ENCODE assay signal across 8 cellular contexts in genomic region chr6:28940859-28941680, GRCh38. TPM values are rescaled to one million over a fixed set of nuclear protein-coding genes. Genes with fewer than 3 reads are reported as not detected.
A peak's percentile ranks its signal among the peaks of the same experiment; 100 is the strongest.
DNase-seq lines count a peak whose midpoint lies in the region; ATAC-seq and TF ChIP-seq lines count a peak whose summit lies in the region.

No MANE protein-coding gene starts in this region.

- peaks cover 0 to 8% (median 0%) of the 10 kb centered on the region in 3 donors for H3K36me3 Mint-ChIP-seq in CD8-positive, alpha-beta memory T cell
- no peaks in the 10 kb centered on the region for H3K36me3 Mint-ChIP-seq in activated T-cell treated with anti-CD3 and anti-CD28 coated beads, Interleukin-2, amount 50 U/mL, for 4 hours (ENCODE audit: insufficient read depth)
- H3K36me3 Mint-ChIP-seq in stimulated activated effector memory CD8-positive, alpha-beta T cell treated with anti-CD3 and anti-CD28 coated beads, Interleukin-12 subunit alpha, Interleukin-12 subunit beta, amount 100 ng/mL, for 72 hours: peaks cover 39% of the 10 kb centered on the region

- peak overlapping the region; percentile 89 to 98 (median 93) for H3K4me3 Mint-ChIP-seq in CD8-positive, alpha-beta memory T cell
- H3K4me3 Mint-ChIP-seq in activated T-cell treated with anti-CD3 and anti-CD28 coated beads, Interleukin-2, amount 50 U/mL, for 4 hours: peak overlapping the region; percentile 87
- peak overlapping the region; percentile 86 for H3K4me3 Mint-ChIP-seq in stimulated activated effector memory CD8-positive, alpha-beta T cell treated with anti-CD3 and anti-CD28 coated beads, Interleukin-12 subunit alpha, Interleukin-12 subunit beta, amount 100 ng/mL, for 72 hours

- peak overlapping the region; percentile 84 for H3K4me3 ChIP-seq in CD8-positive, alpha-beta memory T cell (ENCODE audit: low read length)
- H3K4me3 ChIP-seq in HUES48 (ENCODE audit: low read depth, low read length) (peak overlapping the region; percentile 90), esophagus squamous epithelium (peak overlapping the region; percentile 46 to 78 (median 70))

- H3K9me3 ChIP-seq in CD8-positive, alpha-beta memory T cell (ENCODE audit: low read length): no peaks in the 10 kb centered on the region
- no peaks in the 10 kb centered on the region for H3K9me3 ChIP-seq in HUES48 (ENCODE audit: control insufficient read depth, insufficient read depth, low read length)
- no peaks in the 10 kb centered on the region for H3K9me3 ChIP-seq in esophagus squamous epithelium

- peaks cover 42 to 58% (median 52%) of the 10 kb centered on the region in 3 donors for H3K4me1 Mint-ChIP-seq in CD8-positive, alpha-beta memory T cell
- H3K4me1 Mint-ChIP-seq in activated T-cell treated with anti-CD3 and anti-CD28 coated beads, Interleukin-2, amount 50 U/mL, for 4 hours (ENCODE audit: low read depth): peaks cover 43% of the 10 kb centered on the region
- H3K4me1 Mint-ChIP-seq in stimulated activated effector memory CD8-positive, alpha-beta T cell treated with anti-CD3 and anti-CD28 coated beads, Interleukin-12 subunit alpha, Interleukin-12 subunit beta, amount 100 ng/mL, for 72 hours: peaks cover 51% of the 10 kb centered on the region

- no peaks in the 10 kb centered on the region for H3K27me3 ChIP-seq in CD8-positive, alpha-beta memory T cell (ENCODE audit: insufficient read depth, low read length, poor library complexity, severe bottlenecking)
- no peaks in the 10 kb centered on the region for H3K27me3 ChIP-seq in HUES48 (ENCODE audit: control insufficient read depth, insufficient read depth, low read length)
- no peaks in the 10 kb centered on the region for H3K27me3 ChIP-seq in esophagus squamous epithelium

- intact Hi-C loops in esophagus squamous epithelium (cut with DNase I): loop anchor here (5.0 kb wide), 1 partner anchor 41 kb away; no protein-coding TSS in a partner anchor

- H3K36me3 ChIP-seq in CD8-positive, alpha-beta memory T cell (ENCODE audit: insufficient read depth, low read length): no peaks in the 10 kb centered on the region
- H3K36me3 ChIP-seq in HUES48 (ENCODE audit: control insufficient read depth, insufficient read depth, low read length): no peaks in the 10 kb centered on the region
- H3K36me3 ChIP-seq in esophagus squamous epithelium: no peaks in the 10 kb centered on the region

- peak overlapping the region; percentile 86 for H3K27ac ChIP-seq in CD8-positive, alpha-beta memory T cell (ENCODE audit: low read depth, low read length)
- H3K27ac ChIP-seq in HUES48 (ENCODE audit: low read depth, low read length) (peak overlapping the region; percentile 87), esophagus squamous epithelium (peak overlapping the region; percentile 77 to 89 (median 88))

- peak overlapping the region; percentile 91 to 97 (median 94) for H3K27ac Mint-ChIP-seq in CD8-positive, alpha-beta memory T cell
- H3K27ac Mint-ChIP-seq in stimulated activated effector memory CD8-positive, alpha-beta T cell treated with anti-CD3 and anti-CD28 coated beads, Interleukin-12 subunit alpha, Interleukin-12 subunit beta, amount 100 ng/mL, for 72 hours: peak overlapping the region; percentile 96

- POLR2A ChIA-PET in CD8-positive, alpha-beta memory T cell (lab: Charles Lee): interaction anchor here (1.0 to 2.2 kb wide), 6 partner anchors 11 to 56 kb away, joined by 3 to 19 read pairs (median 7); partner anchors contain the start of gene TRIM27

- CTCF ChIA-PET in CD8-positive, alpha-beta memory T cell (lab: Charles Lee): interaction anchor here (0.6 to 2.4 kb wide), 14 partner anchors 11 to 103 kb away, joined by 3 to 14 read pairs (median 4); partner anchors contain the start of gene TRIM27

- peaks cover 0 to 6% (median 2%) of the 10 kb centered on the region in 5 donors for H3K9me3 Mint-ChIP-seq in CD8-positive, alpha-beta memory T cell
- no peaks in the 10 kb centered on the region for H3K9me3 Mint-ChIP-seq in activated T-cell treated with anti-CD3 and anti-CD28 coated beads, Interleukin-2, amount 50 U/mL, for 4 hours
- no peaks in the 10 kb centered on the region for H3K9me3 Mint-ChIP-seq in stimulated activated effector memory CD8-positive, alpha-beta T cell treated with anti-CD3 and anti-CD28 coated beads, Interleukin-12 subunit alpha, Interleukin-12 subunit beta, amount 100 ng/mL, for 72 hours

- peak; percentile 54 for ATAC-seq in GM21423 (IDR thresholded peaks at IDR 0.05; ENCODE audit: unreplicated experiment)
- peak; percentile 75 to 76 for ATAC-seq in activated T-cell treated with anti-CD3 and anti-CD28 coated beads, Interleukin-2, amount 50 U/mL, for 4 hours
- ATAC-seq in stimulated activated effector memory CD8-positive, alpha-beta T cell treated with anti-CD3 and anti-CD28 coated beads, Interleukin-12 subunit alpha, Interleukin-12 subunit beta, amount 100 ng/mL, for 72 hours: peak; percentile 83

- TF ChIP-seq POLR2A in esophagus squamous epithelium (IDR thresholded peaks at IDR 0.05): no peak

- 0 to 1% methylated on average over 26 to 28 of the region's 28 CpGs for WGBS in esophagus squamous epithelium, 2 donors

- DNase-seq in CD8-positive, alpha-beta memory T cell: peak; percentile 48 to 82 (median 81)
- DNase-seq in OCI-M1 (lab: John Stamatoyannopoulos, UW) (peak; percentile 98), esophagus squamous epithelium (lab: John Stamatoyannopoulos, UW) (no peak), myocyte (ENCODE audit: low read depth) (peak; percentile 89)
- DNase-seq in activated T-cell treated with anti-CD3 and anti-CD28 coated beads, Interleukin-2, amount 50 U/mL, for 4 hours: peak; percentile 68
- peak; percentile 67 to 92 for DNase-seq in stimulated activated effector memory CD8-positive, alpha-beta T cell treated with anti-CD3 and anti-CD28 coated beads, Interleukin-12 subunit alpha, Interleukin-12 subunit beta, amount 100 ng/mL, for 72 hours (ENCODE audit: low spot score in 2 of 2)

- no peak for TF ChIP-seq CTCF in esophagus squamous epithelium (IDR thresholded peaks at IDR 0.05)

- peaks cover 0 to 20% of the 10 kb centered on the region in 2 donors for H3K27me3 Mint-ChIP-seq in CD8-positive, alpha-beta memory T cell
- no peaks in the 10 kb centered on the region for H3K27me3 Mint-ChIP-seq in activated T-cell treated with anti-CD3 and anti-CD28 coated beads, Interleukin-2, amount 50 U/mL, for 4 hours (ENCODE audit: low read depth)

- peak overlapping the region; percentile 61 for H3K9ac ChIP-seq in HUES48 (ENCODE audit: low read depth, low read length)

- peaks cover 35% of the 10 kb centered on the region for H3K4me1 ChIP-seq in CD8-positive, alpha-beta memory T cell (ENCODE audit: insufficient read depth, low read length)
- peaks cover 7% of the 10 kb centered on the region; the same call in 1 of the 2 replicates for H3K4me1 ChIP-seq in HUES48 (ENCODE audit: control insufficient read depth, insufficient read depth, low read length)
- peaks cover 11 to 52% (median 14%) of the 10 kb centered on the region in 3 donors for H3K4me1 ChIP-seq in esophagus squamous epithelium

RNA-seq across cellular contexts. Expression of gene TRIM27, which starts 17.3 kb away (rescaled TPM):
- total RNA-seq in CD8-positive, alpha-beta memory T cell: 10 to 100 TPM; 67.7 to 69.2 TPM
- 61.6 TPM for polyA plus RNA-seq in CD8-positive, alpha-beta memory T cell
- total RNA-seq in activated T-cell treated with anti-CD3 and anti-CD28 coated beads, Interleukin-2, amount 50 U/mL, for 4 hours: 10 to 100 TPM; 54.7 to 64.4 (median 58.4) TPM
- total RNA-seq in esophagus squamous epithelium (10 to 100 TPM; 25.0 to 51.9 (median 30.9) TPM), myocyte (65.7 and 67.2 TPM in 2 replicates)
- 40.8 TPM for polyA plus RNA-seq in myocyte (2012)
